ENCODE assay signal across 1 cellular context in the genomic region with DNA sequence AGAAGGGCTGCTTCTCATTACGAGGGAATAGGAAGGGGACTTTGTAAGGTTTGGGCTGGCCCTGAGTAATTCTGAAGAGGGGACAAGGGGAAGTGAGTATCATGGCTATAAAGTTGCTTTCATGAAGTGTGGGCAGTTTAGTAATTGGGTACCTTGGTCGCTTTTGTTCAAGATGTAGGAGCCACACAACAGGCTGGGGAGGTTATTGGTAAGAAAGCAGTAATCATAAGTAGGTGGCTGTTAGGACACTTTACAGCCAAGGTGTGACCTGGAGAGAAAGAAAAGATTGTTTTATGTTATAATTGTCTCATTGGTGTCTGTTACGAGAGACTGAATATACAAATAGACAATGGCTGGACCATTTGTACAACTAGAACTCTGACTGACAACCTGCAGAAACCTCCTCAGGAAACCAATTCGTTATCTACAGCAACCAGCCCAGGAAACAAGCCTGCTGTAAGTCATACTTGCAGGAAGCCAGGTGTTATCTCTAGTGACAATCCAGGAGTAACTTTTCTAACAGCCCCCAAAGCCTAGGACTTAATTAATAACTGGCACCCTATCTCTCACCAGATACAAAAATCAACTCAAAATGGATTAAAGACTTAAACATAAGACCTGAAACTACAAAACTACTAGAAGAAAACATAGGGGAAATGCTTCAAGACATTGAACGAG.
TF ChIP-seq lines count a peak whose summit lies in the region.

No MANE protein-coding gene starts in this region.

TF ChIP-seq in K562, 482 proteins besides CTCF, POLR2A, EP300 and RAD21 (continued from another document):
- TF ChIP-seq ZBTB1 (CRISPR knock-in tag; IDR thresholded peaks at IDR 0.05; ENCODE audit: borderline replicate concordance, low read depth), result no peak
- TF ChIP-seq NR3C1 (CRISPR knock-in tag; IDR thresholded peaks at IDR 0.05), result no peak
- TF ChIP-seq NCOA1 (IDR thresholded peaks at IDR 0.05; ENCODE audit: low read depth), result peak; percentile 92
- no peak for TF ChIP-seq ZNF253 (CRISPR knock-in tag; conservative IDR thresholded peaks at IDR 0.05)
